ENCODE assay signal across 12 cellular contexts in the genomic region with DNA sequence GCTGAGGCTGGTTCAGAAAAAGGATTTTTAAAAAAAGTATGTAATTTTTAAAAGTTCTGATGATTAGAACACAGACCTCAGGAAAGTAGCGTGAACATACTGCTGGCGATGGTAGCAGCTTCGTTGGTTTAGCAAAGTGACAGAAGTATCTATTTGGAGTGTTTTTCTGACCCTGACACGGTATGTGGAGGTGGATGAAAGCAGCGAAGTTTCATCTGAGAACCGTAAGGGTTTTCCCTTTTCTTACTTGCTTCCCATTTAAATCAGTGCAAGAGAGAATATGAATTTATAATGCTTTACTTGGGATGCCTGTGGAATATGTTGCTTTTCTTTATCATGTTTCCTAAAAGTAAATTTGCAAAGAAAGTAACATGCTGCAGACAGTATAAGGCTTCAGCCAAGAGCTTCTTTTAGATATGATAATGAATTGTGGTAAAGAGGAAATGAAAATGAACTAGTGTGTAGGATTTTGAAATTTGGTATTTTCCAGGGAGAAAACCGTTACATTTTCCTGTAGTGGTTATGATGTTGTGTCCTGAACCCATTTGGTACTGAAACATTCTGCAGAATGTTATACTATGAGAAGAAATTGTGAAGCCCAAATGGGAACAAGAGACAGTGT. TPM values are rescaled to one million over a fixed set of nuclear protein-coding genes. Genes with fewer than 3 reads are reported as not detected.
A peak's percentile ranks its signal among the peaks of the same experiment; 100 is the strongest.
DNase-seq lines count a peak whose midpoint lies in the region; ATAC-seq and TF ChIP-seq lines count a peak whose summit lies in the region.
"Had no signal": no experiment of that assay in that cellular context is flagged by ENCODE, and none has a peak within 500 bp of the region (broad histone marks: within the 10 kb centered on the region; RNA-seq: fewer than 3 reads in every experiment).

No MANE protein-coding gene starts in this region.

- intact Hi-C loops in esophagus squamous epithelium (cut with DNase I) (no loop called here), Calu3 (cut with micrococcal nuclease; ENCODE audit: unreplicated experiment) (no loop called here)

- H3K4me3 ChIP-seq in GM12864 (ENCODE audit: low read depth, low read length) = peak overlapping the region; percentile 88; the same call in 1 of the 2 replicates
- no peak overlapping the region for H3K4me3 ChIP-seq in esophagus squamous epithelium

- TF ChIP-seq CTCF in GM12864 (IDR thresholded peaks at IDR 0.05; ENCODE audit: low read depth, low read length, missing control alignments) (no peak), VCaP (conservative IDR thresholded peaks at IDR 0.05) (no peak), esophagus squamous epithelium (IDR thresholded peaks at IDR 0.05) (no peak), Calu3 (IDR thresholded peaks at IDR 0.05; ENCODE audit: unreplicated experiment) (no peak)

- H3K36me3 Mint-ChIP-seq in natural killer cell treated with Interleukin-12 subunit alpha and Interleukin-12 subunit beta and Interleukin-15 and Interleukin-18, amount 100 ng/mL, for 72 hours = peaks cover 20% of the 10 kb centered on the region
- peaks cover 17% of the 10 kb centered on the region for H3K36me3 Mint-ChIP-seq in Calu3 (ENCODE audit: insufficient read depth, unreplicated experiment)

- no peaks in the 10 kb centered on the region for H3K27me3 Mint-ChIP-seq in natural killer cell treated with Interleukin-12 subunit alpha and Interleukin-12 subunit beta and Interleukin-15 and Interleukin-18, amount 100 ng/mL, for 72 hours
- peaks cover 82% of the 10 kb centered on the region for H3K27me3 Mint-ChIP-seq in Calu3 (ENCODE audit: unreplicated experiment)

- no peaks in the 10 kb centered on the region for H3K36me3 ChIP-seq in esophagus squamous epithelium

- 55 to 66% methylated on average over 7 of the region's 7 CpGs for WGBS in esophagus squamous epithelium, 2 donors

- peak overlapping the region; percentile 54 to 86 for H3K27ac Mint-ChIP-seq in natural killer cell treated with Interleukin-12 subunit alpha and Interleukin-12 subunit beta and Interleukin-15 and Interleukin-18, amount 100 ng/mL, for 72 hours
- no peak overlapping the region for H3K27ac Mint-ChIP-seq in Calu3 (ENCODE audit: unreplicated experiment)

- H3K4me3 Mint-ChIP-seq in natural killer cell treated with Interleukin-12 subunit alpha and Interleukin-12 subunit beta and Interleukin-15 and Interleukin-18, amount 100 ng/mL, for 72 hours = peak overlapping the region; percentile 75
- no peak overlapping the region for H3K4me3 Mint-ChIP-seq in Calu3 (ENCODE audit: low read depth, unreplicated experiment)

- peaks cover 0 to 60% (median 0%) of the 10 kb centered on the region in 4 donors for H3K27me3 ChIP-seq in esophagus squamous epithelium

- peak; percentile 19 for ATAC-seq in HG02623 (IDR thresholded peaks at IDR 0.05; ENCODE audit: unreplicated experiment)
- no peak for ATAC-seq in natural killer cell treated with Interleukin-12 subunit alpha and Interleukin-12 subunit beta and Interleukin-15 and Interleukin-18, amount 100 ng/mL, for 72 hours
- no peak for ATAC-seq in HG03025 (IDR thresholded peaks at IDR 0.05; ENCODE audit: low FRiP score, unreplicated experiment)

- H3K4me1 ChIP-seq in esophagus squamous epithelium = peaks cover 3 to 29% (median 12%) of the 10 kb centered on the region in 3 donors

- H3K9me3 ChIP-seq in esophagus squamous epithelium = no peaks in the 10 kb centered on the region

- peaks cover 57 to 67% of the 10 kb centered on the region in 2 donors for H3K4me1 Mint-ChIP-seq in natural killer cell treated with Interleukin-12 subunit alpha and Interleukin-12 subunit beta and Interleukin-15 and Interleukin-18, amount 100 ng/mL, for 72 hours (ENCODE audit: low read depth in 2 of 2)
- H3K4me1 Mint-ChIP-seq in Calu3 (ENCODE audit: low read depth, unreplicated experiment) = no peaks in the 10 kb centered on the region

- CTCF ChIA-PET in Calu3 (lab: Charles Lee) = no interaction called here

- BruUV-seq in Calu3 (replicated peaks; lab: Mats Ljungman, UMichigan) = no TSS peak

- no peak for DNase-seq in GM12864 (ENCODE audit: low read depth)
- no peak for DNase-seq in natural killer cell treated with Interleukin-12 subunit alpha and Interleukin-12 subunit beta and Interleukin-15 and Interleukin-18, amount 100 ng/mL, for 72 hours (ENCODE audit: low spot score)
- no peak for DNase-seq in NCI-H1092 (lab: John Stamatoyannopoulos, UW)
- DNase-seq in esophagus squamous epithelium (lab: John Stamatoyannopoulos, UW) = no peak
- DNase-seq in Calu3 = no peak
- DNase-seq: activated gamma-delta T cell; DMS79; NCI-H524; stimulated activated CD4-positive, alpha-beta T cell treated with anti-CD3 and anti-CD28 coated beads, Interleukin-1b, Interleukin-23, amount 100 ng/mL, for 48 hours had no signal

- no peaks in the 10 kb centered on the region for H3K9me3 Mint-ChIP-seq in natural killer cell treated with Interleukin-12 subunit alpha and Interleukin-12 subunit beta and Interleukin-15 and Interleukin-18, amount 100 ng/mL, for 72 hours
- no peaks in the 10 kb centered on the region for H3K9me3 Mint-ChIP-seq in Calu3 (ENCODE audit: low read depth, unreplicated experiment)

- TF ChIP-seq POLR2A in esophagus squamous epithelium (IDR thresholded peaks at IDR 0.05) = no peak

- H3K27ac ChIP-seq in VCaP (peak overlapping the region; percentile 86), esophagus squamous epithelium (no peak overlapping the region)

RNA-seq across cellular contexts. Expression of a gene that starts 3.9 kb away (rescaled TPM):
- 10 to 100 TPM; 16.3 to 26.9 TPM for total RNA-seq in natural killer cell treated with Interleukin-12 subunit alpha and Interleukin-12 subunit beta and Interleukin-15 and Interleukin-18, amount 100 ng/mL, for 72 hours
- total RNA-seq in esophagus squamous epithelium (1 to 10 TPM in 3 of 4 donors, under 1 TPM in 1; 0.76 to 3.1 (median 1.6) TPM), Calu3 (2022) (0.34 and 0.38 TPM in 2 replicates)

Comparison
In these comparisons a context has a peak if more than half of its experiments do, and no peak if none do; other contexts are left out.
1. RNA of a gene that starts 3.9 kb away (total RNA-seq): 16.3 to 26.9 TPM in natural killer cell treated with Interleukin-12 subunit alpha and Interleukin-12 subunit beta and Interleukin-15 and Interleukin-18, amount 100 ng/mL, for 72 hours; 0.76 to 3.1 TPM in esophagus squamous epithelium and 0.34 to 0.38 TPM in Calu3; every median in the first group is over 4 times any median in the second.